Comparison of ENCODE assay signal across 29 cellular contexts in genomic region chr4:171170671-171171070, GRCh38.
"Had no signal": no experiment of that assay in that cellular context is flagged by ENCODE, and none has a peak within 500 bp of the region (broad histone marks: within the 10 kb centered on the region; RNA-seq: fewer than 3 reads in every experiment).

No MANE protein-coding gene starts in this region.

- H3K36me3 Mint-ChIP-seq: immature natural killer cell; stimulated activated naive B cell treated with anti-CD40 and anti-IgM and Interleukin-4, amounts not matched to agents 10 μg/mL and 1 μg/mL and 100 μg/mL, for 72 hours had no signal

- H3K27ac Mint-ChIP-seq: immature natural killer cell; natural killer cell; nephron progenitor cell; stimulated activated naive B cell treated with anti-CD40 and anti-IgM and Interleukin-4, amounts not matched to agents 10 μg/mL and 1 μg/mL and 100 μg/mL, for 72 hours had no signal

- H3K4me3 ChIP-seq: left lung, lower lobe of right lung, ovary, prostate gland, skin epidermis, stomach, testis, thyroid gland, transverse colon, upper lobe of left lung, vagina had no signal

- ATAC-seq: left colon; left lung; lower lobe of right lung; natural killer cell; right cardiac atrium; sciatic nerve; stimulated activated naive B cell treated with anti-CD40 and anti-IgM and Interleukin-4, amounts not matched to agents 10 μg/mL and 1 μg/mL and 100 μg/mL, for 72 hours; stimulated activated naive CD8-positive, alpha-beta T cell treated with anti-CD3 and anti-CD28 coated beads, Interleukin-15, Interleukin-2, amounts not matched to agents 100 U/mL and 50 U/mL, for 24 hours had no signal

- H3K27me3 Mint-ChIP-seq: stimulated activated naive B cell treated with anti-CD40 and anti-IgM and Interleukin-4, amounts not matched to agents 10 μg/mL and 1 μg/mL and 100 μg/mL, for 72 hours had no signal

- H3K9me3 ChIP-seq: ovary, prostate gland, testis, thyroid gland, transverse colon, vagina had no signal

- H3K27ac ChIP-seq: left lung, lower lobe of right lung, ovary, prostate gland, skin epidermis, stomach, testis, thyroid gland, transverse colon, upper lobe of left lung, vagina had no signal

- H3K4me1 ChIP-seq: left lung, lower lobe of right lung, prostate gland, stomach, testis, thyroid gland, transverse colon, upper lobe of left lung, vagina had no signal

- DNase-seq: hypothalamus; immature natural killer cell; kidney; left colon; left lung; lower lobe of right lung; mammary epithelial cell; mesenchymal stem cell; natural killer cell; nephron progenitor cell; ovary; retina; right cardiac atrium; stimulated activated CD4-positive, alpha-beta T cell treated with anti-CD3 and anti-CD28 coated beads, Interleukin-12 subunit alpha, Interleukin-12 subunit beta, amount 100 ng/mL, for 4 hours; stimulated activated CD4-positive, alpha-beta T cell treated with anti-CD3 and anti-CD28 coated beads, Interleukin-15, amount 100 ng/mL, for 24 hours; stimulated activated CD4-positive, alpha-beta T cell treated with anti-CD3 and anti-CD28 coated beads, Interleukin-2, amount 100 ng/mL, for 24 hours; stimulated activated CD4-positive, alpha-beta T cell treated with anti-CD3 and anti-CD28 coated beads, Interleukin-4, amount 100 ng/mL, for 1 hour; stimulated activated naive B cell treated with anti-CD40 and anti-IgM and Interleukin-4, amounts not matched to agents 10 μg/mL and 1 μg/mL and 100 μg/mL, for 72 hours; stimulated activated naive CD8-positive, alpha-beta T cell treated with anti-CD3 and anti-CD28 coated beads, Interleukin-15, Interleukin-2, amounts not matched to agents 100 U/mL and 50 U/mL, for 24 hours; stomach; testis; thyroid gland; transverse colon; upper lobe of left lung had no signal

- H3K27me3 ChIP-seq: left lung, ovary, stomach, testis, thyroid gland, transverse colon, upper lobe of left lung, vagina had no signal

- FAIRE-seq: islet of Langerhans, kidney had no signal

- H3K36me3 ChIP-seq: left lung, lower lobe of right lung, ovary, prostate gland, stomach, thyroid gland, transverse colon, upper lobe of left lung, vagina had no signal

- H3K4me1 Mint-ChIP-seq: immature natural killer cell; natural killer cell; nephron progenitor cell; stimulated activated naive B cell treated with anti-CD40 and anti-IgM and Interleukin-4, amounts not matched to agents 10 μg/mL and 1 μg/mL and 100 μg/mL, for 72 hours had no signal

- H3K9me3 Mint-ChIP-seq: nephron progenitor cell had no signal

- H3K4me3 Mint-ChIP-seq: immature natural killer cell; natural killer cell; nephron progenitor cell; stimulated activated naive B cell treated with anti-CD40 and anti-IgM and Interleukin-4, amounts not matched to agents 10 μg/mL and 1 μg/mL and 100 μg/mL, for 72 hours had no signal
